Comparison of ENCODE assay signal across 1 cellular context in the genomic region with DNA sequence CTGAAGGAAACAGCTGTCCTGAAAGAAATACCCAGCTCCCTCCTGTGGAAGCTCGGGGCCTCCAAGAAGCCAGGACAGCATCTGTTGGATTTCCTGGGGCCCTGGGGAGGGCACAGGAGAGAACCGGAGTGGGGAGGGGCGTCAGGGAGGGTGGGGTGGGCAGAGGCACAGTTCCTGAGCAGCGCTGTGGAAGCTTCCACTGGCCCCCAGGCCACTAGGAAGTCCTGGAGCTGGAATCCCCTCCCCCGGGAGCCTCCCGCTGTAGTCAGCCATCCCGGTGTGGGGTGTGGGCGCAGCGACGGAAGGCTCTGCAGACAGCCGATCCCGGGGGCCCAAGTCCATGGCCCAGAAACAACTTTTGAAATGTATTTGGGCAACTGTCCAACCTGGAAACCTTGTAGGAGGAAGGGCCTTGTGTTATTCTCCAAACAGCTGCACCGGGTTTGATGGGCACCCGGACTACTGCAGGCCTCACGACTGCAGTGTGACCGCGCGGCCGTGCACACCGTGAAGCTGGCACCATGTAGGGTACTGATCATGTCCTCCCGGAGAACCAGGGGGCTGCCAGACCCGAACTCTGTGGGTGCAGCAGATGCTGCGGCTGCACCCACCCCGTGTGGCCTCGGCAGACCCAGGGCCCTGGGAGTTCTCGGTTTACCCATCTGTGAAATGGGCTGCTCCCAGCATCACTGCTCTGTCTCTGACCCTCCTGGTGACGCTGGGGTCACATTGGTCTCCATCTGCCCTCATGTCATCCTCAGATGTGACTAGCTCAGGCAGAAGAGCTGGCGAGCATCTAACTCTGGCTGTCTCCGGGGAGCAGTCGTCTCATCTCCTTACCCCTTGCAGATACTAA.
TF ChIP-seq lines count a peak whose summit lies in the region.

No MANE protein-coding gene starts in this region.

TF ChIP-seq in WTC11, 78 proteins besides CTCF, POLR2A, EP300 and RAD21 (continued from another document):
- TF ChIP-seq, protein P1, sequence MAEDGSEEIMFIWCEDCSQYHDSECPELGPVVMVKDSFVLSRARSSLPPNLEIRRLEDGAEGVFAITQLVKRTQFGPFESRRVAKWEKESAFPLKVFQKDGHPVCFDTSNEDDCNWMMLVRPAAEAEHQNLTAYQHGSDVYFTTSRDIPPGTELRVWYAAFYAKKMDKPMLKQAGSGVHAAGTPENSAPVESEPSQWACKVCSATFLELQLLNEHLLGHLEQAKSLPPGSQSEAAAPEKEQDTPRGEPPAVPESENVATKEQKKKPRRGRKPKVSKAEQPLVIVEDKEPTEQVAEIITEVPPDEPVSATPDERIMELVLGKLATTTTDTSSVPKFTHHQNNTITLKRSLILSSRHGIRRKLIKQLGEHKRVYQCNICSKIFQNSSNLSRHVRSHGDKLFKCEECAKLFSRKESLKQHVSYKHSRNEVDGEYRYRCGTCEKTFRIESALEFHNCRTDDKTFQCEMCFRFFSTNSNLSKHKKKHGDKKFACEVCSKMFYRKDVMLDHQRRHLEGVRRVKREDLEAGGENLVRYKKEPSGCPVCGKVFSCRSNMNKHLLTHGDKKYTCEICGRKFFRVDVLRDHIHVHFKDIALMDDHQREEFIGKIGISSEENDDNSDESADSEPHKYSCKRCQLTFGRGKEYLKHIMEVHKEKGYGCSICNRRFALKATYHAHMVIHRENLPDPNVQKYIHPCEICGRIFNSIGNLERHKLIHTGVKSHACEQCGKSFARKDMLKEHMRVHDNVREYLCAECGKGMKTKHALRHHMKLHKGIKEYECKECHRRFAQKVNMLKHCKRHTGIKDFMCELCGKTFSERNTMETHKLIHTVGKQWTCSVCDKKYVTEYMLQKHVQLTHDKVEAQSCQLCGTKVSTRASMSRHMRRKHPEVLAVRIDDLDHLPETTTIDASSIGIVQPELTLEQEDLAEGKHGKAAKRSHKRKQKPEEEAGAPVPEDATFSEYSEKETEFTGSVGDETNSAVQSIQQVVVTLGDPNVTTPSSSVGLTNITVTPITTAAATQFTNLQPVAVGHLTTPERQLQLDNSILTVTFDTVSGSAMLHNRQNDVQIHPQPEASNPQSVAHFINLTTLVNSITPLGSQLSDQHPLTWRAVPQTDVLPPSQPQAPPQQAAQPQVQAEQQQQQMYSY (CRISPR knock-in tag; IDR thresholded peaks at IDR 0.05), result peak; percentile 75
- TF ChIP-seq, protein P2, sequence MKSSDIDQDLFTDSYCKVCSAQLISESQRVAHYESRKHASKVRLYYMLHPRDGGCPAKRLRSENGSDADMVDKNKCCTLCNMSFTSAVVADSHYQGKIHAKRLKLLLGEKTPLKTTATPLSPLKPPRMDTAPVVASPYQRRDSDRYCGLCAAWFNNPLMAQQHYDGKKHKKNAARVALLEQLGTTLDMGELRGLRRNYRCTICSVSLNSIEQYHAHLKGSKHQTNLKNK (CRISPR knock-in tag; IDR thresholded peaks at IDR 0.05), result no peak
- no peak for TF ChIP-seq RORB (CRISPR knock-in tag; IDR thresholded peaks at IDR 0.05)
TF ChIP-seq in WTC11: peak in this region for 1.
